ENCODE assay signal across 10 cellular contexts in genomic region chr21:35616090-35616489, GRCh38.
A peak's percentile ranks its signal among the peaks of the same experiment; 100 is the strongest.
DNase-seq lines count a peak whose midpoint lies in the region; ATAC-seq and TF ChIP-seq lines count a peak whose summit lies in the region.
"Had no signal": no experiment of that assay in that cellular context is flagged by ENCODE, and none has a peak within 500 bp of the region (broad histone marks: within the 10 kb centered on the region; RNA-seq: fewer than 3 reads in every experiment).

No MANE protein-coding gene starts in this region.

- no peak overlapping the region for H3K23ac ChIP-seq in mesenchymal stem cell (ENCODE audit: low read length in 2 of 2)

- H3K9ac ChIP-seq in mesenchymal stem cell (ENCODE audit: low read length), result peak overlapping the region; percentile 76

- H4K8ac ChIP-seq in mesenchymal stem cell (ENCODE audit: low read length), result no peak overlapping the region

- H3K27ac Mint-ChIP-seq in Caco-2 (ENCODE audit: unreplicated experiment), result no peak overlapping the region

- no peak overlapping the region for H2BK15ac ChIP-seq in mesenchymal stem cell (ENCODE audit: low read depth, poor library complexity, severe bottlenecking)

- H3K4ac ChIP-seq in mesenchymal stem cell (ENCODE audit: low read depth in 1 of 2, low read length in 2 of 2), result no peak overlapping the region

- CTCF ChIA-PET in Caco-2 (lab: Charles Lee), result no interaction called here

- H3K9me3 ChIP-seq in body of pancreas, result no peaks in the 10 kb centered on the region
- H3K9me3 ChIP-seq in mesenchymal stem cell (ENCODE audit: control insufficient read depth, low read length), result no peaks in the 10 kb centered on the region
- no peaks in the 10 kb centered on the region for H3K9me3 ChIP-seq in Caco-2

- no peak overlapping the region for H4K91ac ChIP-seq in mesenchymal stem cell (ENCODE audit: low read length)

- no peak overlapping the region for H3K18ac ChIP-seq in mesenchymal stem cell (ENCODE audit: low read depth in 1 of 2, low read length in 2 of 2)

- no peak overlapping the region for H2BK120ac ChIP-seq in mesenchymal stem cell (ENCODE audit: low read depth, low read length)

- no peak overlapping the region for H2BK12ac ChIP-seq in mesenchymal stem cell (ENCODE audit: low read length in 2 of 2)

- H3K4me3 Mint-ChIP-seq in Caco-2 (ENCODE audit: unreplicated experiment), result no peak overlapping the region

- no peak overlapping the region for H3K27ac ChIP-seq in C4-2B
- no peak overlapping the region for H3K27ac ChIP-seq in body of pancreas
- H3K27ac ChIP-seq in mesenchymal stem cell (ENCODE audit: low read length, poor library complexity, severe bottlenecking), result no peak overlapping the region

- WGBS in body of pancreas, 2 donors, result 10 to 16% methylated on average over 4 of the region's 4 CpGs
- WGBS in mesenchymal stem cell, result 79% methylated on average over 3 of the region's 4 CpGs

- H3K4me2 ChIP-seq in mesenchymal stem cell (ENCODE audit: low read length, poor library complexity, severe bottlenecking), result no peak overlapping the region

- H2AK5ac ChIP-seq in mesenchymal stem cell (ENCODE audit: low read length, severe bottlenecking), result no peak overlapping the region

- ATAC-seq in body of pancreas (peak; percentile 35), HG02759 (IDR thresholded peaks at IDR 0.05; ENCODE audit: unreplicated experiment) (no peak)

- no peaks in the 10 kb centered on the region for H3K79me1 ChIP-seq in mesenchymal stem cell (replicated peaks; ENCODE audit: low read length, poor library complexity, severe bottlenecking)

- no peak overlapping the region for H3K14ac ChIP-seq in mesenchymal stem cell (ENCODE audit: low read length in 2 of 2)

- no peaks in the 10 kb centered on the region for H3K36me3 ChIP-seq in body of pancreas (replicated peaks in 1 of 2; ENCODE audit: insufficient read depth in 1 of 2, low read depth in 2 of 2)
- H3K36me3 ChIP-seq in mesenchymal stem cell (ENCODE audit: control insufficient read depth in 1 of 2, insufficient read depth in 2 of 2, low read depth in 1 of 2, low read length in 2 of 2), result no peaks in the 10 kb centered on the region
- no peaks in the 10 kb centered on the region for H3K36me3 ChIP-seq in Caco-2 (ENCODE audit: control insufficient read depth, insufficient read depth, low read length)

- POLR2A ChIA-PET in Caco-2 (lab: Charles Lee), result no interaction called here

- H3K4me1 ChIP-seq in body of pancreas (peaks cover 7% of the 10 kb centered on the region), mesenchymal stem cell (ENCODE audit: control insufficient read depth, insufficient read depth, low read depth, low read length) (no peaks in the 10 kb centered on the region), Caco-2 (peaks cover 5% of the 10 kb centered on the region; the same call in 1 of the 2 replicates)

- H2AFZ ChIP-seq in mesenchymal stem cell (ENCODE audit: low read depth, low read length), result no peak overlapping the region

- peak; percentile 58 for TF ChIP-seq CTCF in C4-2B (conservative IDR thresholded peaks at IDR 0.05)
- TF ChIP-seq CTCF in body of pancreas (IDR thresholded peaks at IDR 0.05), result peak in 5 of 7 experiments; percentile 13 to 61 (median 49)
- TF ChIP-seq CTCF in Caco-2 (IDR thresholded peaks at IDR 0.05; ENCODE audit: insufficient read depth in 1 of 2, low read depth in 1 of 2, low read length in 1 of 2, severe bottlenecking in 1 of 2, unreplicated experiment in 1 of 2), result no peak

- H3K27me3 Mint-ChIP-seq in Caco-2 (ENCODE audit: insufficient read depth, unreplicated experiment), result peaks cover 3% of the 10 kb centered on the region

- no peak for TF ChIP-seq POLR2A in body of pancreas (IDR thresholded peaks at IDR 0.05)

- intact Hi-C loops in body of pancreas (cut with DNase I) (no loop called here), Caco-2 (cut with micrococcal nuclease; ENCODE audit: unreplicated experiment) (no loop called here), head of caudate nucleus (cut with DNase I) (no loop called here)

- H3K9me3 Mint-ChIP-seq in Caco-2 (ENCODE audit: unreplicated experiment), result no peaks in the 10 kb centered on the region

- peak; percentile 73 for DNase-seq in LHCN-M2 (ENCODE audit: low read depth)
- DNase-seq in body of pancreas, result no peak
- peak; percentile 29 for DNase-seq in mesenchymal stem cell
- DNase-seq in stimulated activated CD4-positive, alpha-beta T cell treated with anti-CD3 and anti-CD28 coated beads, Interleukin-1b, Interleukin-23, amount 100 ng/mL, for 48 hours, result no peak
- DNase-seq in Caco-2, result no peak
- no peak for DNase-seq in head of caudate nucleus
- DNase-seq: SHP77 treated with DMSO at 0.1 percent for 48 hours; stimulated activated CD4-positive, alpha-beta T cell treated with anti-CD3 and anti-CD28 coated beads, Interleukin-4, amount 100 ng/mL, for 24 hours had no signal

- no peak overlapping the region for H3K4me3 ChIP-seq in body of pancreas
- no peak overlapping the region for H3K4me3 ChIP-seq in mesenchymal stem cell (ENCODE audit: insufficient read depth in 1 of 2, low read depth in 1 of 2, low read length in 2 of 2)
- H3K4me3 ChIP-seq in Caco-2 (ENCODE audit: low read depth, low read length), result no peak overlapping the region

- H3K27me3 ChIP-seq in body of pancreas, result no peaks in the 10 kb centered on the region
- H3K27me3 ChIP-seq in mesenchymal stem cell (ENCODE audit: control insufficient read depth in 1 of 2, insufficient read depth in 1 of 2, low read length in 2 of 2), result no peaks in the 10 kb centered on the region
- no peaks in the 10 kb centered on the region for H3K27me3 ChIP-seq in Caco-2 (replicated peaks; ENCODE audit: control insufficient read depth, insufficient read depth, low read length)

- H3K4me1 Mint-ChIP-seq in Caco-2 (ENCODE audit: low read depth, unreplicated experiment), result no peaks in the 10 kb centered on the region

- H3K36me3 Mint-ChIP-seq in Caco-2 (ENCODE audit: insufficient read depth, unreplicated experiment), result no peaks in the 10 kb centered on the region

- H2BK5ac ChIP-seq in mesenchymal stem cell (ENCODE audit: low read depth, low read length, poor library complexity, severe bottlenecking), result no peak overlapping the region

- BruUV-seq in Caco-2 (replicated peaks; lab: Mats Ljungman, UMichigan), result no TSS peak

Comparison
In these comparisons a context has a peak if more than half of its experiments do, and no peak if none do; other contexts are left out.
1. CTCF ChIP-seq: peak in C4-2B (single experiment) and body of pancreas (5 of 7); none in Caco-2 (0 of 2).
2. DNase-seq: peak in LHCN-M2 (single experiment) and mesenchymal stem cell (single experiment); none in body of pancreas (0 of 4), stimulated activated CD4-positive, alpha-beta T cell treated with anti-CD3 and anti-CD28 coated beads, Interleukin-1b, Interleukin-23, amount 100 ng/mL, for 48 hours (single experiment), Caco-2 (0 of 2) and head of caudate nucleus (0 of 42).